Comparison of ENCODE assay signal across 8 cellular contexts in the genomic region with DNA sequence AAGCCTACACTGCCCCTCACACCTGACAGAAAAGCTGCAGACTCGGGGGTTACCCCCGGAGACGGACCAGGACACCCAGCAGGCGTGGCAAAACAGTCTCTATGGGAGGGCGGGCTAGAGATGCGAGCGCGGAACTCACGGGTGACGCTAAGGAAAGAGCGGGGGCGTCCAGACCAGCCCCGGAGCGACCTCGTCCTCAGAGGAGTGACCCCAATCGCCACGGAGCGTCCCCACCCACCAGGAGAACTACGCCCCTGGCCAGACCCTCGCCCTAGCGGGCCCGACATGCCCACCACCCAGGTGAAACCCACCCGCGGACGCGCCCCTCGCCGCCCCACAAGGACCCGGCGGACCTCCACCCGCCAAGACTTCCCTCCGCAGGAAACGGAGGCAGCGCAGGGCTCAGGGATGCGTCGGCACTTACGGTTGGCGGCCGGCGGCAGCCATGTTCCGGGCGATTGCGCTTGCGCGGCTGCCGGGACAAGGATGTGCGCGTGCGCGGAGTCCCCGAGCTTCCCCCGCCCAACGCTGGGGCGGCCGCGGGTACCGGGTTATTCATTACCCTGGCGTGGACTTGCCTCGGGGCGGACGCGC. TPM values are rescaled to one million over a fixed set of nuclear protein-coding genes. Genes with fewer than 3 reads are reported as not detected.
DNase-seq lines count a peak whose midpoint lies in the region; ATAC-seq and TF ChIP-seq lines count a peak whose summit lies in the region.

A gene (minus strand): TSS at position 462 of the 594 bp plus-strand sequence. CDS start 21,286 bp downstream, outside the sequence.

- TF ChIP-seq CTCF in lower leg skin (IDR thresholded peaks at IDR 0.05): no peak

- H3K36me3 ChIP-seq in duodenal mucosa (ENCODE audit: control insufficient read depth in 1 of 2, insufficient read depth in 2 of 2, low read length in 2 of 2): no peaks in the 10 kb centered on the region

- H3K27me3 Mint-ChIP-seq in activated CD4-positive, alpha-beta memory T cell treated with anti-CD3 and anti-CD28 coated beads for 36 hours: no peaks in the 10 kb centered on the region

- no peaks in the 10 kb centered on the region for H3K27me3 ChIP-seq in duodenal mucosa (ENCODE audit: control insufficient read depth in 1 of 2, insufficient read depth in 2 of 2, low read length in 2 of 2)

- peaks cover 10 to 15% of the 10 kb centered on the region in 2 donors for H3K4me1 ChIP-seq in duodenal mucosa (ENCODE audit: control insufficient read depth in 1 of 2, insufficient read depth in 2 of 2, low read length in 2 of 2)

- H3K9me3 Mint-ChIP-seq in activated CD4-positive, alpha-beta memory T cell treated with anti-CD3 and anti-CD28 coated beads for 36 hours: peaks cover 21% of the 10 kb centered on the region

- peaks cover 18% of the 10 kb centered on the region for H3K4me1 Mint-ChIP-seq in activated CD4-positive, alpha-beta memory T cell treated with anti-CD3 and anti-CD28 coated beads for 36 hours (ENCODE audit: low read depth)

- WGBS in lower leg skin, 2 donors: 1% methylated on average over 34 to 49 of the region's 62 CpGs

- intact Hi-C loops in activated CD4-positive, alpha-beta memory T cell treated with anti-CD3 and anti-CD28 coated beads for 36 hours (cut with micrococcal nuclease): loop anchor here (1.0 to 10.0 kb wide), 5 partner anchors 203 to 868 kb away; a partner anchor contains a TSS
- intact Hi-C loops in lower leg skin (cut with DNase I; ENCODE audit: low total_unique reads): loop anchor here (10.0 kb wide), 1 partner anchor 746 kb away; no protein-coding TSS in a partner anchor

- peak; percentile 50 for ATAC-seq in HG03159 (IDR thresholded peaks at IDR 0.05; ENCODE audit: unreplicated experiment)

- H3K9me3 ChIP-seq in duodenal mucosa (ENCODE audit: control insufficient read depth in 1 of 2, low read length in 2 of 2): peaks cover 17 to 23% of the 10 kb centered on the region in 2 donors

- peak within 1 kb of the TSS; percentile 81 for H3K27ac Mint-ChIP-seq in activated CD4-positive, alpha-beta memory T cell treated with anti-CD3 and anti-CD28 coated beads for 36 hours

- POLR2A ChIA-PET in activated CD4-positive, alpha-beta memory T cell treated with anti-CD3 and anti-CD28 coated beads for 36 hours (lab: Charles Lee): interaction anchor here (0.7 to 1.4 kb wide), 2 partner anchors 33 to 128 kb away, joined by 3 read pairs; a partner anchor contains a TSS

- H3K4me3 ChIP-seq in duodenal mucosa (ENCODE audit: low read depth in 1 of 2, low read length in 2 of 2) (peak within 1 kb of the TSS; percentile 88 to 98), lower leg skin (ENCODE audit: low read depth, poor library complexity, severe bottlenecking) (peak within 1 kb of the TSS; percentile 74)

- DNase-seq in NCI-H2081 (lab: John Stamatoyannopoulos, UW) (peak; percentile 19 to 44), NCI-H2081 treated with DMSO at 0.1 percent for 48 hours (lab: John Stamatoyannopoulos, UW) (no peak), NCI-H524 treated with DMSO at 0.1 percent for 48 hours (lab: John Stamatoyannopoulos, UW) (peak; percentile 23), lower leg skin (ENCODE audit: low spot score in 2 of 2) (peak; percentile 66 to 95)
- DNase-seq in activated CD4-positive, alpha-beta memory T cell treated with anti-CD3 and anti-CD28 coated beads for 36 hours: peak; percentile 95
- DNase-seq in stimulated activated CD4-positive, alpha-beta T cell treated with anti-CD3 and anti-CD28 coated beads, Interleukin-4, amount 100 ng/mL, for 24 hours: peak; percentile 94

- CTCF ChIA-PET in activated CD4-positive, alpha-beta memory T cell treated with anti-CD3 and anti-CD28 coated beads for 36 hours (lab: Charles Lee): interaction anchor here (1.3 kb wide), 1 partner anchor 264 kb away, joined by 3 read pairs; no protein-coding TSS in a partner anchor

- H3K36me3 Mint-ChIP-seq in activated CD4-positive, alpha-beta memory T cell treated with anti-CD3 and anti-CD28 coated beads for 36 hours: peaks cover 22% of the 10 kb centered on the region

- H3K9ac ChIP-seq in duodenal mucosa (ENCODE audit: low read depth in 1 of 2, low read length in 2 of 2): peak within 1 kb of the TSS; percentile 89 to 91

- H3K27ac ChIP-seq in duodenal mucosa (ENCODE audit: low read depth, low read length): peak within 1 kb of the TSS; percentile 63

- peak within 1 kb of the TSS; percentile 91 for H3K4me3 Mint-ChIP-seq in activated CD4-positive, alpha-beta memory T cell treated with anti-CD3 and anti-CD28 coated beads for 36 hours

- TF ChIP-seq POLR2A in lower leg skin (IDR thresholded peaks at IDR 0.05): no peak

RNA-seq across cellular contexts. Expression of the gene that starts here (rescaled TPM):
- 1 to 10 TPM; 4.2 to 4.4 TPM for total RNA-seq in activated CD4-positive, alpha-beta memory T cell treated with anti-CD3 and anti-CD28 coated beads for 36 hours
- total RNA-seq in lower leg skin: 10 to 100 TPM in 1 of 4 donors, 1 to 10 TPM in 3; 8.7 to 12.1 (median 9.2) TPM
